In genomic region chr17:78125976-78126894, GRCh38 we compare ENCODE assay signal across 9 cellular contexts. TPM values are rescaled to one million over a fixed set of nuclear protein-coding genes. Genes with fewer than 3 reads are reported as not detected.
DNase-seq lines count a peak whose midpoint lies in the region; ATAC-seq, FAIRE-seq and TF ChIP-seq lines count a peak whose summit lies in the region.
"Had no signal": no experiment of that assay in that cellular context is flagged by ENCODE, and none has a peak within 500 bp of the region (broad histone marks: within the 10 kb centered on the region; RNA-seq: fewer than 3 reads in every experiment).

No MANE protein-coding gene starts in this region.

- no peak for TF ChIP-seq CTCF in Loucy (conservative IDR thresholded peaks at IDR 0.05; ENCODE audit: low read length)

- H3K36me3 Mint-ChIP-seq in central memory CD8-positive, alpha-beta T cell (ENCODE audit: insufficient read depth), result peaks cover 80% of the 10 kb centered on the region

- no peaks in the 10 kb centered on the region for H3K9me3 Mint-ChIP-seq in central memory CD8-positive, alpha-beta T cell

- H2AFZ ChIP-seq in Loucy (ENCODE audit: low read length), result no peak overlapping the region
- H2AFZ ChIP-seq in neuronal stem cell (ENCODE audit: low read length), result no peak overlapping the region

- TF ChIP-seq POLR2A in erythroblast (IDR thresholded peaks at IDR 0.05; ENCODE audit: low read length), result no peak

- H2BK12ac ChIP-seq in neuronal stem cell (ENCODE audit: low read length), result peak overlapping the region; percentile 22

- no peaks in the 10 kb centered on the region for H3K27me3 Mint-ChIP-seq in central memory CD8-positive, alpha-beta T cell

- no peaks in the 10 kb centered on the region for H3K9me3 ChIP-seq in Loucy (ENCODE audit: insufficient read depth, low read depth, low read length)
- no peaks in the 10 kb centered on the region for H3K9me3 ChIP-seq in neuronal stem cell (replicated peaks in 1 of 2; ENCODE audit: control insufficient read depth in 2 of 2, insufficient read depth in 1 of 2, low read depth in 1 of 2, low read length in 2 of 2)

- FAIRE-seq in GM19239 (lab: Jason Lieb, UNC), result no peak

- H3K79me1 ChIP-seq in neuronal stem cell (ENCODE audit: low read depth, low read length), result peaks cover 7% of the 10 kb centered on the region

- no peaks in the 10 kb centered on the region for H3K9me2 ChIP-seq in Loucy (replicated peaks; ENCODE audit: low read depth, low read length)

- H3K4me3 ChIP-seq in Loucy (ENCODE audit: low read length, poor library complexity, severe bottlenecking) (peak overlapping the region; percentile 91), neuronal stem cell (ENCODE audit: low read length in 2 of 2) (no peak overlapping the region)

- peaks cover 19% of the 10 kb centered on the region; the same call in 1 of the 2 replicates for H3K36me3 ChIP-seq in Loucy (ENCODE audit: insufficient read depth, low read length)
- peaks cover 0 to 6% of the 10 kb centered on the region in 2 donors for H3K36me3 ChIP-seq in neuronal stem cell (replicated peaks in 1 of 2; ENCODE audit: control insufficient read depth in 2 of 2, insufficient read depth in 2 of 2, low read length in 2 of 2)

- peak overlapping the region; percentile 100 for H3K4me3 Mint-ChIP-seq in central memory CD8-positive, alpha-beta T cell

- H2BK15ac ChIP-seq in neuronal stem cell (ENCODE audit: low read length), result no peak overlapping the region

- peak overlapping the region; percentile 76 for H3K27ac Mint-ChIP-seq in central memory CD8-positive, alpha-beta T cell (ENCODE audit: low read depth)

- H3K4me1 ChIP-seq in Loucy (ENCODE audit: insufficient read depth, low read length, poor library complexity, severe bottlenecking) (peaks cover 60% of the 10 kb centered on the region), neuronal stem cell (ENCODE audit: control insufficient read depth in 2 of 2, insufficient read depth in 1 of 2, low read depth in 1 of 2, low read length in 2 of 2) (peaks cover 15 to 28% of the 10 kb centered on the region in 2 donors)

- H3K23ac ChIP-seq in neuronal stem cell (ENCODE audit: low read depth, low read length, poor library complexity), result peak overlapping the region; percentile 91

- H3F3A ChIP-seq in Loucy (ENCODE audit: low read depth), result peaks cover 13% of the 10 kb centered on the region; the same call in 1 of the 2 replicates

- peaks cover 93% of the 10 kb centered on the region for H3K79me2 ChIP-seq in Loucy (ENCODE audit: insufficient read depth, low read length)

- WGBS in neuronal stem cell (ENCODE audit: extremely low coverage in 2 of 2, insufficient read length in 2 of 2, insufficient replicate concordance in 1 of 2), 2 donors, result no CpG with 5 or more reads among the region's 25 CpGs

- peaks cover 64% of the 10 kb centered on the region for H3K4me1 Mint-ChIP-seq in central memory CD8-positive, alpha-beta T cell

- no peak overlapping the region for H3K18ac ChIP-seq in neuronal stem cell (ENCODE audit: low read length)

- peak; percentile 88 for DNase-seq in DMS 273 (lab: John Stamatoyannopoulos, UW; ENCODE audit: unreplicated experiment)
- DNase-seq in central memory CD8-positive, alpha-beta T cell (ENCODE audit: low spot score in 2 of 2), result no peak
- DNase-seq in neuronal stem cell (ENCODE audit: low spot score), result no peak
- no peak for DNase-seq in erythroblast (lab: John Stamatoyannopoulos, UW)
- no peak for DNase-seq in stimulated activated naive CD4-positive, alpha-beta T cell treated with Interleukin-2 at 50 U/mL for 16 hours (lab: John Stamatoyannopoulos, UW)
- no peak for DNase-seq in GM19239 (ENCODE audit: insufficient read length, low spot score)
- DNase-seq: NCI-H1048 had no signal

- no peak overlapping the region for H2BK120ac ChIP-seq in neuronal stem cell (ENCODE audit: low read depth, low read length)

- H2AK5ac ChIP-seq in neuronal stem cell (ENCODE audit: low read depth, low read length), result peak overlapping the region; percentile 98

- peak overlapping the region; percentile 71 for H3K14ac ChIP-seq in neuronal stem cell (ENCODE audit: low read length)

- peak overlapping the region; percentile 81 for H3K4me2 ChIP-seq in Loucy (ENCODE audit: low read depth, low read length, poor library complexity, severe bottlenecking)
- no peak overlapping the region for H3K4me2 ChIP-seq in neuronal stem cell (ENCODE audit: insufficient read depth, low read length, poor library complexity, severe bottlenecking)

- peaks cover 27% of the 10 kb centered on the region for H4K20me1 ChIP-seq in Loucy (ENCODE audit: insufficient read depth, low read length, poor library complexity, severe bottlenecking)

- ATAC-seq in central memory CD8-positive, alpha-beta T cell (replicated peaks; ENCODE audit: extremely low read depth, poor library complexity, severe bottlenecking), result no peak
- ATAC-seq in GM21381 (IDR thresholded peaks at IDR 0.05; ENCODE audit: unreplicated experiment), result no peak

- H4K91ac ChIP-seq in neuronal stem cell (ENCODE audit: low read depth, low read length, poor library complexity), result no peak overlapping the region

- H2BK5ac ChIP-seq in neuronal stem cell (ENCODE audit: low read length), result peak overlapping the region; percentile 90

- no peak overlapping the region for H4K8ac ChIP-seq in neuronal stem cell (ENCODE audit: low read depth, low read length)

- H3K27ac ChIP-seq in neuronal stem cell (replicated peaks; ENCODE audit: low read length), result no peak overlapping the region

- H3K27me3 ChIP-seq in Loucy (ENCODE audit: insufficient read depth, low read length, poor library complexity, severe bottlenecking) (peaks cover 5% of the 10 kb centered on the region), neuronal stem cell (ENCODE audit: control insufficient read depth in 3 of 3, insufficient read depth in 3 of 3, low read depth in 1 of 3, low read length in 3 of 3) (peaks cover 0 to 27% (median 0%) of the 10 kb centered on the region in 3 experiments)

- no peak overlapping the region for H3K4ac ChIP-seq in neuronal stem cell (ENCODE audit: low read length)

- peak overlapping the region; percentile 99 for H3K9ac ChIP-seq in Loucy (ENCODE audit: low read depth, low read length, poor library complexity, severe bottlenecking)
- H3K9ac ChIP-seq in neuronal stem cell (ENCODE audit: low read depth, low read length, poor library complexity), result no peak overlapping the region

RNA-seq across cellular contexts. Expression of gene TMC6, which starts 2.3 kb away (rescaled TPM):
- 18.0 TPM for polyA plus RNA-seq in neuronal stem cell (2013, experiment 1 of 2)
- polyA plus RNA-seq in neuronal stem cell (2013, experiment 2 of 2), result 18.2 TPM

RNA-seq across cellular contexts. Expression of gene TMC8, which starts 4.3 kb away (rescaled TPM):
- 0.08 TPM for polyA plus RNA-seq in neuronal stem cell (2013, experiment 1 of 2)
- polyA plus RNA-seq in neuronal stem cell (2013, experiment 2 of 2), result 0.08 TPM

RNA-seq across cellular contexts. Expression of gene C17orf99, which starts 19.9 kb away (rescaled TPM):
- not detected for polyA plus RNA-seq in neuronal stem cell (2013, experiment 1 of 2)
- not detected for polyA plus RNA-seq in neuronal stem cell (2013, experiment 2 of 2)

RNA-seq across cellular contexts. Expression of gene SYNGR2, which starts 42.1 kb away (rescaled TPM):
- polyA plus RNA-seq in neuronal stem cell (2013, experiment 1 of 2), result 16.6 TPM
- 16.6 TPM for polyA plus RNA-seq in neuronal stem cell (2013, experiment 2 of 2)
